15 cellular contexts compared by ENCODE assay signal in the genomic region with DNA sequence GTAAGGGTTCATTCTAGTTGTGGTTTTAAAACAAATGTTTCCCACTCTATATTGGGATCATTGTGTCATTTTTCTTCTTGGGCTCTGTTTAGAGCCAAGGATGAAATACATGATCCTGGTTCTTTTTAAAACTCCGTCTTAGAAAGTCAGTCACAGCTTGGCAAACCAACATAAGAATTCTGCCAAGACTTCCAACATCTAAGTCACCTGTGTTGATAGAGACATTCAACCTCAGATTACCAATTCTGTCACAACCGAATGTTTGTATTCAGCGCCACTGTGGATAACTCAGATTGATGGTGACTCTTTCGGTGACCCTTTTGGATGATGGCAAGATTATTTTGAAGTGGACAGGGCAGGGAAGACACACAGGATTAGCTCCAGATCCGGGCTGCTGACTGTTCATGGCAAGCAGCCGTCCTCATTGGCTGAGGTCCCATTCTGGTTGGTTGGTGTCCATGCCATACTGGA.
DNase-seq lines count a peak whose midpoint lies in the region; TF ChIP-seq lines count a peak whose summit lies in the region.
"Had no signal": no experiment of that assay in that cellular context is flagged by ENCODE, and none has a peak within 500 bp of the region (broad histone marks: within the 10 kb centered on the region; RNA-seq: fewer than 3 reads in every experiment).

No MANE protein-coding gene starts in this region.

- H3K9ac ChIP-seq in fibroblast of lung (ENCODE audit: insufficient read depth, low read length), result no peak overlapping the region

- no peak overlapping the region for H3K4me2 ChIP-seq in fibroblast of lung (ENCODE audit: extremely low read depth, insufficient read depth, low read length)

- no peaks in the 10 kb centered on the region for H4K20me1 ChIP-seq in fibroblast of lung (ENCODE audit: control insufficient read depth, extremely low read depth, insufficient read depth, low read length)

- peaks cover 4% of the 10 kb centered on the region for H3K9me3 Mint-ChIP-seq in nephron
- H3K9me3 Mint-ChIP-seq in glutamatergic neuron (ENCODE audit: unreplicated experiment), result no peaks in the 10 kb centered on the region

- H3K4me1 Mint-ChIP-seq in nephron (peaks cover 50% of the 10 kb centered on the region), glutamatergic neuron (ENCODE audit: low read depth, unreplicated experiment) (peaks cover 20% of the 10 kb centered on the region)

- DNase-seq in AG20443 (ENCODE audit: low spot score) (peak; percentile 32), RWPE1 (ENCODE audit: low spot score) (no peak), fibroblast of lung (ENCODE audit: low read depth in 2 of 2) (peak; percentile 9 to 58), HK-2 (ENCODE audit: unreplicated experiment) (no peak), DMS53 (lab: John Stamatoyannopoulos, UW) (no peak), glutamatergic neuron (no peak)
- DNase-seq in stimulated activated CD4-positive, alpha-beta T cell treated with anti-CD3 and anti-CD28 coated beads, Interleukin-4, amount 100 ng/mL, for 24 hours, result no peak
- DNase-seq: activated CD4-positive, alpha-beta T cell treated with anti-CD3 and anti-CD28 coated beads, Interleukin-2, amount 50 U/mL, for 48 hours; activated gamma-delta T cell treated with Interleukin-2 at 50 U/mL for 16 hours; Karpas-422; left colon; nucleus accumbens; stimulated activated naive CD4-positive, alpha-beta T cell treated with Interleukin-2 at 50 U/mL for 16 hours; T-helper 9 cell had no signal

- H3K27ac Mint-ChIP-seq in nephron, result peak overlapping the region in 2 of 3 experiments; percentile 40 to 71
- H3K27ac Mint-ChIP-seq in glutamatergic neuron (ENCODE audit: unreplicated experiment), result no peak overlapping the region

- H3K9me3 ChIP-seq in fibroblast of lung (ENCODE audit: control insufficient read depth, insufficient read depth, low read depth, low read length), result no peaks in the 10 kb centered on the region

- peaks cover 10% of the 10 kb centered on the region for H3K4me1 ChIP-seq in fibroblast of lung (ENCODE audit: control insufficient read depth, extremely low read depth, insufficient read depth, low read length)

- H3K79me2 ChIP-seq in fibroblast of lung (ENCODE audit: control insufficient read depth, insufficient read depth, low read length), result no peaks in the 10 kb centered on the region

- POLR2A ChIA-PET in RWPE1 (lab: Yijun Ruan, JAX; ENCODE audit: low non-redundant PET), result no interaction called here

- H2AFZ ChIP-seq in fibroblast of lung (ENCODE audit: low read length), result no peak overlapping the region

- peak overlapping the region in 2 of 4 experiments; percentile 51 to 77 for H3K4me3 ChIP-seq in fibroblast of lung (replicated peaks in 1 of 4; ENCODE audit: control extremely low read depth in 1 of 4, insufficient read depth in 1 of 4, low read depth in 3 of 4, low read length in 4 of 4)

- TF ChIP-seq CTCF in RWPE1 (conservative IDR thresholded peaks at IDR 0.05; ENCODE audit: low read depth) (no peak), fibroblast of lung (conservative IDR thresholded peaks at IDR 0.05 in 1 of 2, IDR thresholded peaks at IDR 0.05 in 1 of 2; ENCODE audit: low read depth in 1 of 2, low read length in 2 of 2) (no peak), nephron (IDR thresholded peaks at IDR 0.05; ENCODE audit: unreplicated experiment in 3 of 3) (no peak), glutamatergic neuron (IDR thresholded peaks at IDR 0.05; ENCODE audit: partially characterized antibody, unreplicated experiment) (no peak)

- H3K36me3 ChIP-seq in fibroblast of lung (ENCODE audit: control insufficient read depth, insufficient read depth, low read length), result no peaks in the 10 kb centered on the region

- peak overlapping the region; percentile 47; the same call in 1 of the 2 replicates for H3K27ac ChIP-seq in RWPE1
- H3K27ac ChIP-seq in fibroblast of lung (ENCODE audit: insufficient read depth, low read length), result no peak overlapping the region

- H3K36me3 Mint-ChIP-seq in nephron (ENCODE audit: low read depth) (peaks cover 29% of the 10 kb centered on the region), glutamatergic neuron (ENCODE audit: unreplicated experiment) (no peaks in the 10 kb centered on the region)

- CTCF ChIA-PET in RWPE1 (lab: Yijun Ruan, JAX), result interaction anchor here (1.0 kb wide), 1 partner anchor 15 kb away, joined by 3 read pairs; no protein-coding TSS in a partner anchor

- no peaks in the 10 kb centered on the region for H3K27me3 Mint-ChIP-seq in nephron (ENCODE audit: low read depth)
- H3K27me3 Mint-ChIP-seq in glutamatergic neuron (ENCODE audit: unreplicated experiment), result no peaks in the 10 kb centered on the region

- H3K4me3 Mint-ChIP-seq in nephron (peak overlapping the region; percentile 7 to 33 (median 16)), glutamatergic neuron (ENCODE audit: unreplicated experiment) (no peak overlapping the region)

- H3K27me3 ChIP-seq in fibroblast of lung (ENCODE audit: control insufficient read depth, insufficient read depth, low read length), result no peaks in the 10 kb centered on the region

Comparison
In these comparisons a context has a peak if more than half of its experiments do, and no peak if none do; other contexts are left out.
1. DNase-seq: peak in AG20443 (single experiment) and fibroblast of lung (2 of 2); none in RWPE1 (single experiment), stimulated activated CD4-positive, alpha-beta T cell treated with anti-CD3 and anti-CD28 coated beads, Interleukin-4, amount 100 ng/mL, for 24 hours (single experiment), HK-2 (single experiment), DMS53 (single experiment) and glutamatergic neuron (single experiment).